In genomic region chr22:20937794-20938148, GRCh38 we compare ENCODE assay signal across 1 cellular context.
TF ChIP-seq lines count a peak whose summit lies in the region.

No MANE protein-coding gene starts in this region.

TF ChIP-seq in endothelial cell of umbilical vein, 7 proteins besides CTCF, POLR2A, EP300 and RAD21:
- no peak for TF ChIP-seq FOS (IDR thresholded peaks at IDR 0.05; ENCODE audit: borderline replicate concordance, insufficient read depth, low read length)
- TF ChIP-seq EZH2 (IDR thresholded peaks at IDR 0.05; ENCODE audit: borderline replicate concordance, low read depth, low read length, severe bottlenecking): no peak
- no peak for TF ChIP-seq POLR2AphosphoS5 (IDR thresholded peaks at IDR 0.05; ENCODE audit: insufficient read depth, low read depth, low read length)
- TF ChIP-seq JUN (IDR thresholded peaks at IDR 0.05; ENCODE audit: borderline replicate concordance, insufficient read depth, insufficient read length, low read depth): no peak
- TF ChIP-seq MAX (IDR thresholded peaks at IDR 0.05; ENCODE audit: insufficient read depth, insufficient read length): no peak
- TF ChIP-seq MYC (IDR thresholded peaks at IDR 0.05; ENCODE audit: low read depth, low read length): no peak
- TF ChIP-seq GATA2 (IDR thresholded peaks at IDR 0.05; ENCODE audit: insufficient read depth, insufficient read length, low read depth, low read length): no peak
TF ChIP-seq in endothelial cell of umbilical vein: peak in this region for 0.
